In the genomic region with DNA sequence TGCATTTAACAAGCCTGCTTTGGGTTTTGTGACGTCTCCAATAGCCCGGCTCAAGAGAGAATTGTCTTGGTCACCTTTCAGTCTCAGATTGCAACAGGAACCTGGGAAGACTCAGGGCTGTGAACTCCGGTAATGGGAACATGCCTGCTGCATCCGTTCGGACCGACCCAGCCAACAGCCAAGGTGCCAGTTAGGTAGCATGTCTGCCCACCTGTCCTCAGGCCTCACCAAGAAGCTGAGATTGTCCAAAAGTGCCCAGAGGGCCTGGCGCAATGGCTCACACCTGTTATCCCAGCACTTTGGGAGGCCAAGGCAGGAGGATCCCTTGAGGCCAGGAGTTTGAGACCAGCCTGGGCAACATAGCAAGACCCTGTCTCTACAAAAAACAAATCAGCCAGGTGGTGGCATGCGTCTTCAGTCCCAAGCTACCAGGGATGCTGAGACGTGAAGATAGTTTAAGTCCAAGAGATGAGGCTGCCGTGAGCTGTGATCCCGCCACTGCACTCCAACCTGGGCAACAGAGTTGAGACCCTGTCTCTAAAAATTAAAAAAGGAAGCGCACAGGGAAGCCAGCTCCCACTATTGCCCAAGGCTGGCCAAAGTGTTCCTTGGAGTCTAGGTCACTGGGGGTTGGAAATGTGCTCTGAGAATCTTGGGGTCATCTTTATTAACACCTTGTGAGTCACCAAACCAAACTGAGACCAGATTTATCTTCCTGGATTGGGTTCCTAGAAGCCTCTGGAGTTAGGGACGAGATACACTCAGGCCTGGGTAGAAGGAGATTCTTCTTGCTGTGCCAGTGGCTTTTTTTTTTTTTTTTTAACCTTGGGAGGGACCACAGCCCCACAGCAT, we compare ENCODE assay signal across 22 cellular contexts. TPM values are rescaled to one million over a fixed set of nuclear protein-coding genes. Genes with fewer than 3 reads are reported as not detected.
A peak's percentile ranks its signal among the peaks of the same experiment; 100 is the strongest.
DNase-seq lines count a peak whose midpoint lies in the region; ATAC-seq, FAIRE-seq and TF ChIP-seq lines count a peak whose summit lies in the region.
"Had no signal": no experiment of that assay in that cellular context is flagged by ENCODE, and none has a peak within 500 bp of the region (broad histone marks: within the 10 kb centered on the region; RNA-seq: fewer than 3 reads in every experiment).

No MANE protein-coding gene starts in this region.

- no peak for TF ChIP-seq POLR2A in K562 (conservative IDR thresholded peaks at IDR 0.05)
- no peak for TF ChIP-seq POLR2A in vagina (IDR thresholded peaks at IDR 0.05)

- no peak overlapping the region for H2BK15ac ChIP-seq in neuronal stem cell (ENCODE audit: low read length)

- no peak overlapping the region for H2AK5ac ChIP-seq in neuronal stem cell (ENCODE audit: low read depth, low read length)

- H3K36me3 ChIP-seq in heart right ventricle (peaks cover 0 to 52% (median 32%) of the 10 kb centered on the region in 9 donors), K562 (ENCODE audit: control insufficient read depth, insufficient read depth, low read length) (peaks cover 34% of the 10 kb centered on the region; the same call in 1 of the 3 replicates), muscle layer of colon (ENCODE audit: insufficient read depth, low read length) (peaks cover 28% of the 10 kb centered on the region), vagina (peaks cover 0 to 32% of the 10 kb centered on the region in 2 donors), neuronal stem cell (replicated peaks in 1 of 2; ENCODE audit: control insufficient read depth in 2 of 2, insufficient read depth in 2 of 2, low read length in 2 of 2) (peaks cover 12 to 51% of the 10 kb centered on the region in 2 donors)

- H3K4me1 ChIP-seq in heart right ventricle (peaks cover 0 to 56% (median 37%) of the 10 kb centered on the region in 9 donors), K562 (replicated peaks in 1 of 2; ENCODE audit: control insufficient read depth in 2 of 2, insufficient read depth in 2 of 2, low read length in 2 of 2) (no peaks in the 10 kb centered on the region; a peak in 2 of 5 replicates), muscle layer of colon (ENCODE audit: insufficient read depth, low read length) (peaks cover 17% of the 10 kb centered on the region), vagina (peaks cover 63% of the 10 kb centered on the region), neuronal stem cell (ENCODE audit: control insufficient read depth in 2 of 2, insufficient read depth in 1 of 2, low read depth in 1 of 2, low read length in 2 of 2) (peaks cover 0 to 2% of the 10 kb centered on the region in 2 donors)

- H3K4ac ChIP-seq in neuronal stem cell (ENCODE audit: low read length) = no peak overlapping the region

- H3K9me3 ChIP-seq in heart right ventricle = no peaks in the 10 kb centered on the region
- H3K9me3 ChIP-seq in K562 (replicated peaks; ENCODE audit: control insufficient read depth, insufficient read depth, low read depth, low read length) = no peaks in the 10 kb centered on the region
- H3K9me3 ChIP-seq in muscle layer of colon (ENCODE audit: low read length) = no peaks in the 10 kb centered on the region
- H3K9me3 ChIP-seq in vagina = no peaks in the 10 kb centered on the region
- H3K9me3 ChIP-seq in neuronal stem cell (replicated peaks in 1 of 2; ENCODE audit: control insufficient read depth in 2 of 2, insufficient read depth in 1 of 2, low read depth in 1 of 2, low read length in 2 of 2) = peaks cover 0 to 4% of the 10 kb centered on the region in 2 donors
- H3K9me3 ChIP-seq: adrenal gland had no signal

- no peak overlapping the region for H4K8ac ChIP-seq in neuronal stem cell (ENCODE audit: low read depth, low read length)

- H2AFZ ChIP-seq in K562 (ENCODE audit: low read depth, low read length) (no peak overlapping the region), neuronal stem cell (ENCODE audit: low read length) (no peak overlapping the region)

- no peak for TF ChIP-seq EP300 in K562 (IDR thresholded peaks at IDR 0.05; ENCODE audit: low read length)

- no peak overlapping the region for H2BK120ac ChIP-seq in neuronal stem cell (ENCODE audit: low read depth, low read length)

- FAIRE-seq in K562 (lab: Jason Lieb, UNC) = no peak
- FAIRE-seq: endometrium, GM19239, kidney had no signal

- H3K27ac ChIP-seq in heart right ventricle = peak overlapping the region in 7 of 10 donors; percentile 10 to 86 (median 76)
- no peak overlapping the region for H3K27ac ChIP-seq in K562 (ENCODE audit: extremely low read depth, low read depth, low read length)
- H3K27ac ChIP-seq in muscle layer of colon (ENCODE audit: low read depth, low read length) = peak overlapping the region; percentile 42
- peak overlapping the region; percentile 68 for H3K27ac ChIP-seq in vagina
- no peak overlapping the region for H3K27ac ChIP-seq in neuronal stem cell (replicated peaks; ENCODE audit: low read length)
- H3K27ac ChIP-seq: adrenal gland had no signal

- in situ Hi-C loops in K562 (cut with MboI) = no loop called here

- H2BK12ac ChIP-seq in neuronal stem cell (ENCODE audit: low read length) = no peak overlapping the region

- no peak overlapping the region for H3K14ac ChIP-seq in neuronal stem cell (ENCODE audit: low read length)

- POLR2A ChIA-PET in K562 (lab: Yijun Ruan, JAX) = interaction anchor here (1.0 kb wide), 1 partner anchor 27 kb away, joined by 3 read pairs; the partner anchor contains the start of gene BAG3

- DNase-seq in heart right ventricle = no peak
- no peak for DNase-seq in cardiac septum (ENCODE audit: low spot score)
- DNase-seq in K562 (ENCODE audit: extremely low read depth in 1 of 4, low spot score in 3 of 4) = no peak
- DNase-seq in vagina (ENCODE audit: extremely low spot score in 2 of 2) = no peak
- no peak for DNase-seq in NCI-H82 (lab: John Stamatoyannopoulos, UW)
- DNase-seq in COLO668 (lab: John Stamatoyannopoulos, UW; ENCODE audit: unreplicated experiment) = no peak
- no peak for DNase-seq in neuronal stem cell (ENCODE audit: low spot score)
- DNase-seq: activated CD4-positive, CD25-positive, alpha-beta regulatory T cell; adrenal gland; CD4-positive, alpha-beta T cell; DMS79 treated with DMSO at 0.1 percent for 48 hours; head of caudate nucleus; kidney; midbrain; NCI-H748 treated with DMSO at 0.1 percent for 48 hours; nucleus accumbens; stimulated activated CD4-positive, alpha-beta T cell treated with anti-CD3 and anti-CD28 coated beads, Interleukin-4, amount 100 ng/mL, for 4 hours had no signal

- ATAC-seq in heart right ventricle (no peak), K562 (no peak)
- ATAC-seq: activated T-helper 17 cell treated with anti-CD3 and anti-CD28 coated beads, Interleukin-2, amount 50 U/mL, for 72 hours had no signal

- peaks cover 2% of the 10 kb centered on the region for H3K9me1 ChIP-seq in K562 (ENCODE audit: control insufficient read depth, insufficient read depth, low read length)

- WGBS in heart right ventricle, 2 donors = 89 to 90% methylated on average over 13 of the region's 13 CpGs
- WGBS in K562 (ENCODE audit: insufficient coverage, low coverage, missing lambda C conversion rate) = 83% methylated on average over 13 of the region's 13 CpGs
- WGBS in neuronal stem cell (ENCODE audit: extremely low coverage in 2 of 2, insufficient read length in 2 of 2, insufficient replicate concordance in 1 of 2), 2 donors = no CpG with 5 or more reads among the region's 13 CpGs

- TF ChIP-seq RAD21 in K562 (CRISPR knock-in tag; conservative IDR thresholded peaks at IDR 0.05 in 1 of 2, IDR thresholded peaks at IDR 0.05 in 1 of 2) = no peak

- H3K4me2 ChIP-seq in K562 (ENCODE audit: insufficient read depth, low read length) (no peak overlapping the region), neuronal stem cell (ENCODE audit: insufficient read depth, low read length, poor library complexity, severe bottlenecking) (no peak overlapping the region)

- H3K4me3 ChIP-seq in heart right ventricle = no peak overlapping the region
- H3K4me3 ChIP-seq in K562 = no peak overlapping the region
- H3K4me3 ChIP-seq in muscle layer of colon (ENCODE audit: low read depth in 1 of 2, low read length in 2 of 2) = no peak overlapping the region
- no peak overlapping the region for H3K4me3 ChIP-seq in vagina
- no peak overlapping the region for H3K4me3 ChIP-seq in neuronal stem cell (ENCODE audit: low read length in 2 of 2)
- H3K4me3 ChIP-seq: adrenal gland, skin epidermis had no signal

- no peak overlapping the region for H3K23ac ChIP-seq in neuronal stem cell (ENCODE audit: low read depth, low read length, poor library complexity)

- H3K79me2 ChIP-seq in K562 (ENCODE audit: control insufficient read depth, insufficient read depth, low read length) = no peaks in the 10 kb centered on the region

- H3K9ac ChIP-seq in K562 (ENCODE audit: insufficient read depth in 1 of 2, low read depth in 2 of 2, low read length in 2 of 2) (no peak overlapping the region), muscle layer of colon (ENCODE audit: low read length) (no peak overlapping the region), neuronal stem cell (ENCODE audit: low read depth, low read length, poor library complexity) (no peak overlapping the region)

- no peak overlapping the region for H3K18ac ChIP-seq in neuronal stem cell (ENCODE audit: low read length)

- BruUV-seq in K562 (replicated peaks; lab: Mats Ljungman, UMichigan) = no TSS peak

- no peaks in the 10 kb centered on the region for H4K20me1 ChIP-seq in K562 (replicated peaks; ENCODE audit: control insufficient read depth, insufficient read depth, low read length)

- no peak overlapping the region for H4K91ac ChIP-seq in neuronal stem cell (ENCODE audit: low read depth, low read length, poor library complexity)

- no peak overlapping the region for H2BK5ac ChIP-seq in neuronal stem cell (ENCODE audit: low read length)

- H3K27me3 ChIP-seq in heart right ventricle (no peaks in the 10 kb centered on the region), K562 (ENCODE audit: control insufficient read depth in 2 of 2, insufficient read depth in 2 of 2, low read length in 2 of 2) (no peaks in the 10 kb centered on the region), muscle layer of colon (ENCODE audit: control insufficient read depth in 1 of 2, insufficient read depth in 2 of 2, low read length in 2 of 2) (no peaks in the 10 kb centered on the region), vagina (no peaks in the 10 kb centered on the region), neuronal stem cell (ENCODE audit: control insufficient read depth in 3 of 3, insufficient read depth in 3 of 3, low read depth in 1 of 3, low read length in 3 of 3) (no peaks in the 10 kb centered on the region)
- H3K27me3 ChIP-seq: adrenal gland had no signal

- no peaks in the 10 kb centered on the region for H3K79me1 ChIP-seq in neuronal stem cell (ENCODE audit: low read depth, low read length)

- CTCF ChIA-PET in K562 (lab: Yijun Ruan, JAX; ENCODE audit: low intra/inter-chr PET ratio) = no interaction called here

- intact Hi-C loops in heart right ventricle (cut with DNase I) (no loop called here), cardiac septum (cut with DNase I) (no loop called here), K562 (cut with micrococcal nuclease) (no loop called here), vagina (cut with DNase I) (no loop called here)

- TF ChIP-seq CTCF in heart right ventricle (IDR thresholded peaks at IDR 0.05) (no peak), K562 (IDR thresholded peaks at IDR 0.05 in 2 of 3, conservative IDR thresholded peaks at IDR 0.05 in 1 of 3; ENCODE audit: insufficient read depth in 2 of 3, low read depth in 1 of 3, low read length in 3 of 3) (no peak), vagina (IDR thresholded peaks at IDR 0.05) (no peak)

RNA-seq across cellular contexts. Expression of gene BAG3, which starts 26.9 kb away (rescaled TPM):
- total RNA-seq in heart right ventricle (100 to 1,000 TPM; 115 to 191 (median 145) TPM), cardiac septum (172 TPM), K562 (2014; rRNA removed) (9.7 and 14.2 TPM in 2 replicates), K562 (2014; rRNA removed; fragmentation: Illumina TruSeq; extraction: Trizol) (5.3 and 5.7 TPM in 2 replicates), K562 (2015; rRNA removed; fragmentation: Illumina TruSeq; extraction: Trizol) (7.2 and 9.2 TPM in 2 replicates), K562 (2021) (27.4 and 28.7 TPM in 2 replicates), vagina (69.0 TPM)
- polyA plus RNA-seq in heart right ventricle (100 to 1,000 TPM in 1 of 2 donors, 10 to 100 TPM in 1; 42.5 to 193 TPM), K562 (2011; rRNA removed) (2.6 and 4.7 TPM in 2 replicates), K562 (2014; fragmentation: Illumina TruSeq; extraction: Trizol) (24.7 and 24.8 TPM in 2 replicates), K562 (2014; fragmentation: Nextera tagmentation; extraction: Ambion mirVana) (1 to 10 TPM; 3.9 to 4.1 TPM), K562 (2014; rRNA removed) (13.1 and 15.3 TPM in 2 replicates)
- 6.2 and 7.7 TPM in 2 replicates for total RNA-seq in K562 (2011; cell fraction: chromatin; rRNA removed; ENCODE audit: low replicate concordance)
- total RNA-seq in K562 (2011; cell fraction: nucleolus; rRNA removed) = 5.0 and 5.5 TPM in 2 replicates
- total RNA-seq in K562 (2011; cell fraction: nucleoplasm; rRNA removed) = 4.7 and 5.1 TPM in 2 replicates
- polyA plus RNA-seq in K562 (2011; cell fraction: cytosol; rRNA removed) = 3.8 and 6.1 TPM in 2 replicates
- polyA plus RNA-seq in K562 (2011; cell fraction: nucleus; rRNA removed) = 3.3 and 7.4 TPM in 2 replicates
- polyA plus RNA-seq in K562 (2012) = 27.9 and 31.0 TPM in 2 replicates
- 2.8 and 3.2 TPM in 2 replicates for polyA minus RNA-seq in K562 (2011; rRNA and poly(A)+ RNA removed)
- polyA minus RNA-seq in K562 (2011; cell fraction: cytosol; rRNA and poly(A)+ RNA removed) = 9.2 and 11.0 TPM in 2 replicates
- 3.1 and 3.9 TPM in 2 replicates for polyA minus RNA-seq in K562 (2011; cell fraction: nucleus; rRNA and poly(A)+ RNA removed)
- polyA plus RNA-seq in neuronal stem cell (2013, experiment 1 of 2) = 12.6 TPM
- polyA plus RNA-seq in neuronal stem cell (2013, experiment 2 of 2) = 12.7 TPM

RNA-seq across cellular contexts. Expression of gene INPP5F, which starts 47.7 kb away (rescaled TPM):
- total RNA-seq in heart right ventricle (10 to 100 TPM in 2 of 10 donors, 1 to 10 TPM in 8; 4.2 to 13.3 (median 7.5) TPM), cardiac septum (20.2 TPM), K562 (2014; rRNA removed) (3.3 and 3.7 TPM in 2 replicates), K562 (2014; rRNA removed; fragmentation: Illumina TruSeq; extraction: Trizol) (5.6 and 7.3 TPM in 2 replicates), K562 (2015; rRNA removed; fragmentation: Illumina TruSeq; extraction: Trizol) (5.3 and 5.9 TPM in 2 replicates), K562 (2021) (5.4 and 6.3 TPM in 2 replicates), vagina (18.4 TPM)
- polyA plus RNA-seq in heart right ventricle (1 to 10 TPM; 4.0 to 4.5 TPM), K562 (2011; rRNA removed) (5.0 and 6.4 TPM in 2 replicates), K562 (2014; fragmentation: Illumina TruSeq; extraction: Trizol) (5.7 and 6.0 TPM in 2 replicates), K562 (2014; fragmentation: Nextera tagmentation; extraction: Ambion mirVana) (1 to 10 TPM; 1.6 to 1.7 TPM), K562 (2014; rRNA removed) (5.7 and 6.1 TPM in 2 replicates)
- total RNA-seq in K562 (2011; cell fraction: chromatin; rRNA removed; ENCODE audit: low replicate concordance) = 8.9 and 19.4 TPM in 2 replicates
- 2.9 and 3.0 TPM in 2 replicates for total RNA-seq in K562 (2011; cell fraction: nucleolus; rRNA removed)
- 6.8 and 9.2 TPM in 2 replicates for total RNA-seq in K562 (2011; cell fraction: nucleoplasm; rRNA removed)
- polyA plus RNA-seq in K562 (2011; cell fraction: cytosol; rRNA removed) = 1.8 and 3.4 TPM in 2 replicates
- 5.3 and 5.7 TPM in 2 replicates for polyA plus RNA-seq in K562 (2011; cell fraction: nucleus; rRNA removed)
- 4.1 and 5.4 TPM in 2 replicates for polyA plus RNA-seq in K562 (2012)
- polyA minus RNA-seq in K562 (2011; rRNA and poly(A)+ RNA removed) = 6.6 and 9.7 TPM in 2 replicates
- polyA minus RNA-seq in K562 (2011; cell fraction: cytosol; rRNA and poly(A)+ RNA removed) = 3.0 and 3.6 TPM in 2 replicates
- polyA minus RNA-seq in K562 (2011; cell fraction: nucleus; rRNA and poly(A)+ RNA removed) = 4.0 and 10.0 TPM in 2 replicates
- polyA plus RNA-seq in neuronal stem cell (2013, experiment 1 of 2) = 92.2 TPM
- 93.5 TPM for polyA plus RNA-seq in neuronal stem cell (2013, experiment 2 of 2)

Comparison
In these comparisons a context has a peak if more than half of its experiments do, and no peak if none do; other contexts are left out.
1. H3K27ac ChIP-seq: peak in heart right ventricle (7 of 10), muscle layer of colon (single experiment) and vagina (single experiment); none in K562 (single experiment) and neuronal stem cell (single experiment).